ENCODE assay signal across 9 cellular contexts in the genomic region with DNA sequence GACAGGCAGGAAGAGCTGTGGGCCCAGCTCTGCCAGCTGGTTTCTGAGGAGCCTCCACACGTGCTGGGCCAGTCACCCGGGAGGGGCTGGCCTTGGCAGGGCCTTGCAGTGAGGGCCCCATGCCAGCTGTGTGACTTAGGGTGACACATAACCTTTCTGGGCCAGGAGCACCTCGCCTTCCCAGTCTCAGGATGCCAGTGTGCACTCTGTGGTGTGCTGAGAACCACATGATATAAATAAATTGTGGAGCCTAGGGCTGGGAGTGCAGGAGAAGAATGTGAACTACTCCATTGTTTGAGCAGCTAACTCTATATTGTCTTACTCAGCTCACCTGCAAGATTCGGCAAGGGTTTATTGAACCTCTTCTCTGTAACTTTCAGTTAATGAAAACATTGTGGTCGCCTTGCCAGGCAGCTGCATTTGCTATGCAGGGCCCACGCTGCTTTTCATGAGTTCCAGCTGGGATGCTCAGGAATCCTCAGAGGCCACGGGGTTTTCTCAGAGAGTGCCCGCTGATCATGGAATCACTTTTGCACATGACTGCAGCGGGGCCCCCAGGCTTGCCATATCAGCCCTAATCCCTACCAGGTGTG.
DNase-seq lines count a peak whose midpoint lies in the region; ATAC-seq, FAIRE-seq and TF ChIP-seq lines count a peak whose summit lies in the region.
"Had no signal": no experiment of that assay in that cellular context is flagged by ENCODE, and none has a peak within 500 bp of the region (broad histone marks: within the 10 kb centered on the region; RNA-seq: fewer than 3 reads in every experiment).

No MANE protein-coding gene starts in this region.

- in situ Hi-C loops in GM13976 (cut with MboI; ENCODE audit: low sequenced_read_pairs, unreplicated experiment) (no loop called here), Panc1 (cut with HindIII; ENCODE audit: low pct_unique_long_range_greater_than_20kb, low sequenced_read_pairs) (no loop called here)

- no peaks in the 10 kb centered on the region for H3K36me3 ChIP-seq in Panc1 (ENCODE audit: control insufficient read depth, insufficient read depth, low read length)

- no peak overlapping the region for H3K27ac ChIP-seq in Panc1 (ENCODE audit: low read length)

- peaks cover 6% of the 10 kb centered on the region for H3K4me1 ChIP-seq in Panc1 (ENCODE audit: control insufficient read depth, insufficient read depth, low read length)

- no TSS peak for BruUV-seq in Panc1 (replicated peaks; lab: Mats Ljungman, UMichigan)

- CTCF ChIA-PET in Panc1 (lab: Charles Lee) (no interaction called here), GM10248 (lab: Yijun Ruan, JAX) (no interaction called here)

- H3K9me3 ChIP-seq in Panc1 (ENCODE audit: control insufficient read depth, insufficient read depth, low read depth, low read length): no peaks in the 10 kb centered on the region

- intact Hi-C loops in Panc1 (cut with micrococcal nuclease; ENCODE audit: unreplicated experiment): no loop called here
- intact Hi-C loops in sciatic nerve (cut with DNase I): no loop called here

- TF ChIP-seq CTCF in GM13976 (IDR thresholded peaks at IDR 0.05; ENCODE audit: borderline replicate concordance, control extremely low read depth, extremely low read depth, insufficient read depth, missing control alignments): no peak
- no peak for TF ChIP-seq CTCF in Panc1 (IDR thresholded peaks at IDR 0.05)
- TF ChIP-seq CTCF in GM10248 (IDR thresholded peaks at IDR 0.05; ENCODE audit: control extremely low read depth, extremely low read depth, low read depth, missing control alignments): no peak

- no peaks in the 10 kb centered on the region for H3K27me3 ChIP-seq in Panc1 (ENCODE audit: control insufficient read depth, insufficient read depth, low read length)

- POLR2A ChIA-PET in Panc1 (lab: Charles Lee): no interaction called here
- POLR2A ChIA-PET in GM10248 (lab: Yijun Ruan, JAX): no interaction called here

- ATAC-seq in Panc1 (peak; percentile 73), esophagus mucosa (peak; percentile 96), sciatic nerve (peak; percentile 36), GM19397 (IDR thresholded peaks at IDR 0.05; ENCODE audit: unreplicated experiment) (no peak)

- no peak for FAIRE-seq in GM12891 (lab: Jason Lieb, UNC)

- DNase-seq in GM13976 (ENCODE audit: low spot score) (peak; percentile 13), Panc1 (ENCODE audit: low read depth, low spot score) (no peak), sciatic nerve (ENCODE audit: low spot score) (no peak), foreskin melanocyte (no peak), GM12891 (ENCODE audit: insufficient read length, low spot score) (no peak), GM10248 (ENCODE audit: extremely low spot score) (no peak)
- DNase-seq: activated CD4-positive, CD25-positive, alpha-beta regulatory T cell treated with anti-CD3 and anti-CD28 coated beads, Interleukin-2, amount 50 U/mL, for 72 hours had no signal

- no peak overlapping the region for H3K4me3 ChIP-seq in Panc1 (ENCODE audit: low read depth in 2 of 2, low read length in 2 of 2)

- TF ChIP-seq POLR2A in GM12891 (IDR thresholded peaks at IDR 0.05; ENCODE audit: low read depth, low read length): no peak

TF ChIP-seq in GM12891, 5 proteins besides CTCF, POLR2A, EP300 and RAD21:
- TF ChIP-seq SPI1 (IDR thresholded peaks at IDR 0.05; ENCODE audit: low read depth, low read length): no peak
- no peak for TF ChIP-seq POLR2AphosphoS5 (IDR thresholded peaks at IDR 0.05; ENCODE audit: low read depth, low read length)
- TF ChIP-seq PAX5 (IDR thresholded peaks at IDR 0.05; ENCODE audit: insufficient read depth, low read length, severe bottlenecking): no peak
- TF ChIP-seq POU2F2 (IDR thresholded peaks at IDR 0.05; ENCODE audit: low read depth, low read length): no peak
- no peak for TF ChIP-seq TAF1 (IDR thresholded peaks at IDR 0.05; ENCODE audit: low read depth, low read length)
